In genomic region chr5:142844881-142845280, GRCh38 we compare ENCODE assay signal across 13 cellular contexts.
A peak's percentile ranks its signal among the peaks of the same experiment; 100 is the strongest.
DNase-seq lines count a peak whose midpoint lies in the region; ATAC-seq and TF ChIP-seq lines count a peak whose summit lies in the region.
"Had no signal": no experiment of that assay in that cellular context is flagged by ENCODE, and none has a peak within 500 bp of the region (broad histone marks: within the 10 kb centered on the region; RNA-seq: fewer than 3 reads in every experiment).

No MANE protein-coding gene starts in this region.

- POLR2A ChIA-PET in activated CD8-positive, alpha-beta T cell treated with anti-CD3 and anti-CD28 coated beads for 36 hours (lab: Charles Lee), result interaction anchor here (0.8 to 2.1 kb wide), 4 partner anchors 9 to 61 kb away, joined by 3 to 7 read pairs (median 3); no protein-coding TSS in a partner anchor

- H3K27me3 Mint-ChIP-seq in activated T-cell treated with anti-CD3 and anti-CD28 coated beads, Interleukin-2, amount 50 U/mL, for 24 hours, result no peaks in the 10 kb centered on the region
- H3K27me3 Mint-ChIP-seq in activated CD8-positive, alpha-beta T cell treated with anti-CD3 and anti-CD28 coated beads for 36 hours, result no peaks in the 10 kb centered on the region

- H3K4me3 ChIP-seq in testis, result no peak overlapping the region
- H3K4me3 ChIP-seq: GM23248, smooth muscle cell had no signal

- no peak for ATAC-seq in activated CD8-positive, alpha-beta T cell treated with anti-CD3 and anti-CD28 coated beads for 36 hours
- peak; percentile 15 for ATAC-seq in left colon

- H3K4me3 Mint-ChIP-seq in activated T-cell treated with anti-CD3 and anti-CD28 coated beads, Interleukin-2, amount 50 U/mL, for 24 hours, result peak overlapping the region; percentile 23
- peak overlapping the region; percentile 18 for H3K4me3 Mint-ChIP-seq in activated CD8-positive, alpha-beta T cell treated with anti-CD3 and anti-CD28 coated beads for 36 hours
- H3K4me3 Mint-ChIP-seq: activated naive CD4-positive, alpha-beta T cell treated with anti-CD3 and anti-CD28 coated beads for 36 hours had no signal

- no peak for DNase-seq in activated T-cell treated with anti-CD3 and anti-CD28 coated beads, Interleukin-2, amount 50 U/mL, for 24 hours
- DNase-seq in activated T-cell treated with anti-CD3 and anti-CD28 coated beads, Interleukin-2, amount 50 U/mL, for 48 hours, result no peak
- DNase-seq in activated CD8-positive, alpha-beta T cell treated with anti-CD3 and anti-CD28 coated beads for 36 hours, result no peak
- DNase-seq in left colon (no peak), testis (no peak), NK-92 (lab: John Stamatoyannopoulos, UW; ENCODE audit: unreplicated experiment) (no peak), medulla oblongata (ENCODE audit: extremely low spot score) (no peak)
- no peak for DNase-seq in activated CD8-positive, alpha-beta memory T cell treated with anti-CD3 and anti-CD28 coated beads for 24 hours
- DNase-seq: activated naive CD4-positive, alpha-beta T cell treated with anti-CD3 and anti-CD28 coated beads for 36 hours; effector CD8-positive, alpha-beta T cell; GM23248; NCI-H2081 treated with DMSO at 0.1 percent for 48 hours had no signal

- no peaks in the 10 kb centered on the region for H3K9me3 Mint-ChIP-seq in activated T-cell treated with anti-CD3 and anti-CD28 coated beads, Interleukin-2, amount 50 U/mL, for 24 hours
- H3K9me3 Mint-ChIP-seq in activated CD8-positive, alpha-beta T cell treated with anti-CD3 and anti-CD28 coated beads for 36 hours, result no peaks in the 10 kb centered on the region
- H3K9me3 Mint-ChIP-seq: activated naive CD4-positive, alpha-beta T cell treated with anti-CD3 and anti-CD28 coated beads for 36 hours had no signal

- H3K27ac ChIP-seq in testis, result peak overlapping the region; percentile 42 to 55
- H3K27ac ChIP-seq: GM23248 had no signal

- no peaks in the 10 kb centered on the region for H3K36me3 ChIP-seq in testis (ENCODE audit: low read depth, missing control alignments)

- TF ChIP-seq POLR2A in testis (IDR thresholded peaks at IDR 0.05), result no peak

- no peaks in the 10 kb centered on the region for H3K27me3 ChIP-seq in testis

- no peak for TF ChIP-seq CTCF in activated CD8-positive, alpha-beta T cell treated with anti-CD3 and anti-CD28 coated beads for 36 hours (IDR thresholded peaks at IDR 0.05)
- TF ChIP-seq CTCF in testis (IDR thresholded peaks at IDR 0.05), result no peak

- peak overlapping the region; percentile 81 for H3K27ac Mint-ChIP-seq in activated T-cell treated with anti-CD3 and anti-CD28 coated beads, Interleukin-2, amount 50 U/mL, for 24 hours
- H3K27ac Mint-ChIP-seq in activated CD8-positive, alpha-beta T cell treated with anti-CD3 and anti-CD28 coated beads for 36 hours, result peak overlapping the region; percentile 86

- CTCF ChIA-PET in activated CD8-positive, alpha-beta T cell treated with anti-CD3 and anti-CD28 coated beads for 36 hours (lab: Charles Lee), result interaction anchor here (0.6 to 3.7 kb wide), 8 partner anchors 9 to 500 kb away, joined by 3 to 14 read pairs (median 4); no protein-coding TSS in a partner anchor

- H3K9me3 ChIP-seq in testis, result no peaks in the 10 kb centered on the region

- intact Hi-C loops in activated CD8-positive, alpha-beta T cell treated with anti-CD3 and anti-CD28 coated beads for 36 hours (cut with micrococcal nuclease), result no loop called here
- intact Hi-C loops in left colon (cut with DNase I, micrococcal nuclease) (no loop called here), testis (cut with DNase I; ENCODE audit: low total_unique reads) (no loop called here)

- H3K4me1 Mint-ChIP-seq in activated T-cell treated with anti-CD3 and anti-CD28 coated beads, Interleukin-2, amount 50 U/mL, for 24 hours (ENCODE audit: low read depth), result peaks cover 65% of the 10 kb centered on the region
- H3K4me1 Mint-ChIP-seq in activated CD8-positive, alpha-beta T cell treated with anti-CD3 and anti-CD28 coated beads for 36 hours (ENCODE audit: low read depth), result peaks cover 51% of the 10 kb centered on the region

- no peaks in the 10 kb centered on the region for H3K36me3 Mint-ChIP-seq in activated T-cell treated with anti-CD3 and anti-CD28 coated beads, Interleukin-2, amount 50 U/mL, for 24 hours (ENCODE audit: low read depth)
- H3K36me3 Mint-ChIP-seq in activated CD8-positive, alpha-beta T cell treated with anti-CD3 and anti-CD28 coated beads for 36 hours (ENCODE audit: low read depth), result no peaks in the 10 kb centered on the region

- WGBS in testis, 2 donors, result 41 to 56% methylated on average over 7 of the region's 7 CpGs

- peaks cover 36% of the 10 kb centered on the region for H3K4me1 ChIP-seq in testis
